Comparison of ENCODE assay signal across 18 cellular contexts in the genomic region with DNA sequence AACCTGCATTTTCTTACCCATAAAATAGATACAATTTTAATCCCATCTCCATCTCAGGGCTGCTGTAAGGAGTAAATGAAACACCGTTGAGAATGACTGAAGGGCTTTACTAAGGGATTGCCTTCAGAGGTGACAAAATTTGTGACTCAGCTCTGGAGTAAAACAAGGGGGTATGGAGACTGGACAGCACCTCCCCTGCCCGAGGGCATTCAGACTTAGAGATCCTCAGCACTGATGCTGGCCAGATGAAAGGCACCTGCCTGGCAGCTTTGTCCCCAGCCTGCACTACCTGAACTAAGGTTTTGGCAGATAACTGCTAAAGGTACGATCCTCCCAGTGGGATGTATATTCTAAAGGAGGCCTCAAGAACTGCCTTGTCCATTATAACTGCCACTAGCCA.
"Had no signal": no experiment of that assay in that cellular context is flagged by ENCODE, and none has a peak within 500 bp of the region (broad histone marks: within the 10 kb centered on the region; RNA-seq: fewer than 3 reads in every experiment).

No MANE protein-coding gene starts in this region.

- DNase-seq: KBM-7, MG63, NCI-H1092, NCI-H1417 treated with DMSO at 0.1 percent for 48 hours, NCI-H146, NCI-H1930, NCI-H2081, NCI-H2171 treated with DMSO at 0.1 percent for 48 hours, NCI-H2227 treated with DMSO at 0.1 percent for 48 hours, NCI-H524, NCI-H526 treated with DMSO at 0.1 percent for 48 hours, NCI-H774, Peyer's patch, Right ventricle myocardium superior, RPMI8226, SIG-M5 had no signal

- H3K4me1 ChIP-seq: Peyer's patch, SJSA1 had no signal

- H3K27ac ChIP-seq: Peyer's patch, SJSA1, SK-N-MC had no signal

- H3K4me3 ChIP-seq: MG63, Peyer's patch, SJSA1, SK-N-MC had no signal

- H3K36me3 ChIP-seq: MG63, Peyer's patch, SJSA1 had no signal

- H3K9me3 ChIP-seq: MG63, Peyer's patch, SJSA1 had no signal

- H3K27me3 ChIP-seq: MG63, Peyer's patch, SJSA1 had no signal
